15 cellular contexts compared by ENCODE assay signal in genomic region chr14:86221000-86221399, GRCh38.
DNase-seq lines count a peak whose midpoint lies in the region; ATAC-seq and TF ChIP-seq lines count a peak whose summit lies in the region.
"Had no signal": no experiment of that assay in that cellular context is flagged by ENCODE, and none has a peak within 500 bp of the region (broad histone marks: within the 10 kb centered on the region; RNA-seq: fewer than 3 reads in every experiment).

No MANE protein-coding gene starts in this region.

- H3K36me3 Mint-ChIP-seq in H9 (ENCODE audit: insufficient read depth in 1 of 3, low read depth in 3 of 3) = no peaks in the 10 kb centered on the region
- H3K36me3 Mint-ChIP-seq: CD14-positive monocyte had no signal

- H3K4me3 Mint-ChIP-seq in H9 = peak overlapping the region in 1 of 2 experiments; percentile 36; a peak in 1 of 5 replicates
- H3K4me3 Mint-ChIP-seq: CD14-positive monocyte had no signal

- no peak overlapping the region for H2BK12ac ChIP-seq in H9 (ENCODE audit: insufficient read length, low read depth, low read length)

- H2BK120ac ChIP-seq in H9 (ENCODE audit: low read depth, low read length, poor library complexity, severe bottlenecking) = no peak overlapping the region

- peaks cover 12 to 13% of the 10 kb centered on the region in 2 experiments for H3K4me1 Mint-ChIP-seq in H9
- H3K4me1 Mint-ChIP-seq: CD14-positive monocyte had no signal

- no CpG with 5 or more reads among the region's 3 CpGs for WGBS in H9 (ENCODE audit: extremely low coverage, insufficient read length, low lambda C conversion rate)
- WGBS in iPS DF 6.9 (ENCODE audit: insufficient coverage, insufficient read length) = no CpG with 5 or more reads among the region's 3 CpGs

- H2BK20ac ChIP-seq in H9 (ENCODE audit: low read depth, low read length, poor library complexity, severe bottlenecking) = no peak overlapping the region

- no peak overlapping the region for H3K4me2 ChIP-seq in H9 (ENCODE audit: insufficient read depth, insufficient read length, low read length)

- H3K9ac ChIP-seq in H9 (ENCODE audit: extremely low read depth, insufficient read length, low read length) = no peak overlapping the region

- no peaks in the 10 kb centered on the region for H3K79me2 ChIP-seq in H9 (ENCODE audit: insufficient read depth, low read length)

- H3T11ph ChIP-seq in H9 (ENCODE audit: low read length) = no peak overlapping the region

- no peak overlapping the region for H3K27ac Mint-ChIP-seq in H9
- H3K27ac Mint-ChIP-seq: activated T-helper 2 cell treated with anti-CD3 and anti-CD28 coated beads, Interferon-gamma antibody, Interleukin-2, Interleukin-4, amounts not matched to agents 10 μg/mL and 5 μg/mL and 100 μg/mL, durations not matched to agents 14 hours and 24 hours and 36 hours; CD14-positive monocyte had no signal

- no peak overlapping the region for H2AFZ ChIP-seq in H9 (ENCODE audit: low read length)

- peak; percentile 27; the same call in 1 of the 3 replicates for TF ChIP-seq CTCF in H9 (conservative IDR thresholded peaks at IDR 0.05)

- H3K9me3 Mint-ChIP-seq in H9 = no peaks in the 10 kb centered on the region

- H3K23me2 ChIP-seq in H9 (ENCODE audit: insufficient read length, low read depth, low read length, poor library complexity, severe bottlenecking) = no peaks in the 10 kb centered on the region

- H3K4me3 ChIP-seq in iPS DF 6.9 (ENCODE audit: low read length) = no peak overlapping the region

- no peak overlapping the region for H3K18ac ChIP-seq in H9 (ENCODE audit: insufficient read length, low read depth, low read length)

- no peak for ATAC-seq in GM19455 (IDR thresholded peaks at IDR 0.05; ENCODE audit: unreplicated experiment)

- no peaks in the 10 kb centered on the region for H3K36me3 ChIP-seq in iPS DF 6.9 (ENCODE audit: control insufficient read depth, insufficient read depth, low read length)

- peak; percentile 2 for DNase-seq in A172 (ENCODE audit: low spot score)
- peak; percentile 86 for DNase-seq in H9
- peak; percentile 24 for DNase-seq in SHP77 treated with DMSO at 0.1 percent for 48 hours (lab: John Stamatoyannopoulos, UW)
- peak; percentile 43 for DNase-seq in iPS DF 6.9 (ENCODE audit: low read depth, low spot score)
- DNase-seq in NCI-H2196 treated with DMSO at 0.1 percent for 48 hours (lab: John Stamatoyannopoulos, UW; ENCODE audit: unreplicated experiment) = no peak
- no peak for DNase-seq in T-helper 9 cell
- no peak for DNase-seq in NCI-H1092 (lab: John Stamatoyannopoulos, UW)
- DNase-seq: activated CD4-positive, alpha-beta T cell treated with anti-CD3 and anti-CD28 coated beads for 48 hours; cortex of kidney; KG1; SW 1271 had no signal

- H4K8ac ChIP-seq in H9 (replicated peaks; ENCODE audit: insufficient read length, low read depth, low read length) = no peak overlapping the region

- no peak overlapping the region for H3K14ac ChIP-seq in H9 (ENCODE audit: insufficient read depth, low read length)

- H3K27ac ChIP-seq in H9 (ENCODE audit: insufficient read length, low read depth, low read length) (no peak overlapping the region), iPS DF 6.9 (ENCODE audit: low read length) (no peak overlapping the region)
- H3K27ac ChIP-seq: RWPE1 had no signal

- no peaks in the 10 kb centered on the region for H4K20me1 ChIP-seq in H9 (ENCODE audit: control insufficient read depth, insufficient read depth, insufficient read length)

- H2AK5ac ChIP-seq in H9 (ENCODE audit: insufficient read length, low read length) = no peak overlapping the region

- H3K27me3 ChIP-seq in H9 (ENCODE audit: insufficient read depth, low read length) (no peaks in the 10 kb centered on the region), iPS DF 6.9 (ENCODE audit: control insufficient read depth, insufficient read depth, low read length) (no peaks in the 10 kb centered on the region)

- H3K9me3 ChIP-seq in H9 (ENCODE audit: control insufficient read depth, low read depth, low read length) (no peaks in the 10 kb centered on the region), iPS DF 6.9 (ENCODE audit: control insufficient read depth, insufficient read depth, low read length) (no peaks in the 10 kb centered on the region)

- H3K4me1 ChIP-seq in H9 (ENCODE audit: insufficient read depth, low read length) = no peaks in the 10 kb centered on the region; the same call in 1 of the 2 replicates
- no peaks in the 10 kb centered on the region for H3K4me1 ChIP-seq in iPS DF 6.9 (ENCODE audit: control insufficient read depth, insufficient read depth, low read length)

- no peak overlapping the region for H3K56ac ChIP-seq in H9 (ENCODE audit: insufficient read length, low read depth, low read length)

- no peak overlapping the region for H3K4ac ChIP-seq in H9 (ENCODE audit: low read depth, low read length)

- no peak overlapping the region for H3K23ac ChIP-seq in H9 (ENCODE audit: insufficient read length, low read depth, low read length)

- no peaks in the 10 kb centered on the region; the same call in 1 of the 2 replicates for H3K27me3 Mint-ChIP-seq in H9 (ENCODE audit: low read depth)

- H4K5ac ChIP-seq in H9 (ENCODE audit: insufficient read length, low read depth, low read length) = no peak overlapping the region

- H4K91ac ChIP-seq in H9 (ENCODE audit: insufficient read length, low read depth, low read length) = no peak overlapping the region

- no peaks in the 10 kb centered on the region for H3K79me1 ChIP-seq in H9 (ENCODE audit: insufficient read depth, low read depth, low read length, poor library complexity, severe bottlenecking)

- H2BK5ac ChIP-seq in H9 (ENCODE audit: insufficient read length, low read length) = no peak overlapping the region

- H2BK15ac ChIP-seq in H9 (ENCODE audit: low read depth, low read length) = no peak overlapping the region

Comparison
In these comparisons a context has a peak if more than half of its experiments do, and no peak if none do; other contexts are left out.
1. DNase-seq: peak in A172 (single experiment), H9 (single experiment), SHP77 treated with DMSO at 0.1 percent for 48 hours (single experiment) and iPS DF 6.9 (single experiment); none in NCI-H2196 treated with DMSO at 0.1 percent for 48 hours (single experiment), T-helper 9 cell (single experiment) and NCI-H1092 (single experiment).